1 cellular context compared by ENCODE assay signal in genomic region chr11:16193897-16194381, GRCh38.
TF ChIP-seq lines count a peak whose summit lies in the region.

No MANE protein-coding gene starts in this region.

TF ChIP-seq in K562, 482 proteins besides CTCF, POLR2A, EP300 and RAD21 (continued from another document and continues in another):
- TF ChIP-seq TEAD4 (IDR thresholded peaks at IDR 0.05; ENCODE audit: low read length), result peak; percentile 94
- TF ChIP-seq TEAD4 (CRISPR knock-in tag; IDR thresholded peaks at IDR 0.05; ENCODE audit: borderline replicate concordance), result no peak
- 0 out of 2 replicates have a peak, but pooled peaks have one; percentile 43 for TF ChIP-seq MEF2A (IDR thresholded peaks at IDR 0.05; ENCODE audit: control insufficient read depth, low read depth, low read length)
- peak; percentile 88; the same call in 1 of the 2 replicates for TF ChIP-seq FOXM1 (IDR thresholded peaks at IDR 0.05; ENCODE audit: low read depth)
- no peak for TF ChIP-seq FOXM1 (CRISPR knock-in tag; IDR thresholded peaks at IDR 0.05; ENCODE audit: low read depth)
- peak; percentile 75; the same call in 1 of the 2 replicates for TF ChIP-seq MYBL2 (IDR thresholded peaks at IDR 0.05; ENCODE audit: low read depth)
- TF ChIP-seq MYBL2 (CRISPR knock-in tag; IDR thresholded peaks at IDR 0.05; ENCODE audit: borderline replicate concordance), result no peak
- TF ChIP-seq HDAC1 (IDR thresholded peaks at IDR 0.05), result peak in 1 of 2 experiments; percentile 74; a peak in 1 of 4 replicates
- peak in 1 of 2 experiments; percentile 33; a peak in 1 of 4 replicates for TF ChIP-seq MLLT1 (IDR thresholded peaks at IDR 0.05)
- peak; percentile 93 for TF ChIP-seq CBFA2T3 (IDR thresholded peaks at IDR 0.05)
- TF ChIP-seq GATAD2B (IDR thresholded peaks at IDR 0.05; ENCODE audit: borderline replicate concordance), result peak; percentile 74; the same call in 1 of the 2 replicates
- TF ChIP-seq, protein P1, sequence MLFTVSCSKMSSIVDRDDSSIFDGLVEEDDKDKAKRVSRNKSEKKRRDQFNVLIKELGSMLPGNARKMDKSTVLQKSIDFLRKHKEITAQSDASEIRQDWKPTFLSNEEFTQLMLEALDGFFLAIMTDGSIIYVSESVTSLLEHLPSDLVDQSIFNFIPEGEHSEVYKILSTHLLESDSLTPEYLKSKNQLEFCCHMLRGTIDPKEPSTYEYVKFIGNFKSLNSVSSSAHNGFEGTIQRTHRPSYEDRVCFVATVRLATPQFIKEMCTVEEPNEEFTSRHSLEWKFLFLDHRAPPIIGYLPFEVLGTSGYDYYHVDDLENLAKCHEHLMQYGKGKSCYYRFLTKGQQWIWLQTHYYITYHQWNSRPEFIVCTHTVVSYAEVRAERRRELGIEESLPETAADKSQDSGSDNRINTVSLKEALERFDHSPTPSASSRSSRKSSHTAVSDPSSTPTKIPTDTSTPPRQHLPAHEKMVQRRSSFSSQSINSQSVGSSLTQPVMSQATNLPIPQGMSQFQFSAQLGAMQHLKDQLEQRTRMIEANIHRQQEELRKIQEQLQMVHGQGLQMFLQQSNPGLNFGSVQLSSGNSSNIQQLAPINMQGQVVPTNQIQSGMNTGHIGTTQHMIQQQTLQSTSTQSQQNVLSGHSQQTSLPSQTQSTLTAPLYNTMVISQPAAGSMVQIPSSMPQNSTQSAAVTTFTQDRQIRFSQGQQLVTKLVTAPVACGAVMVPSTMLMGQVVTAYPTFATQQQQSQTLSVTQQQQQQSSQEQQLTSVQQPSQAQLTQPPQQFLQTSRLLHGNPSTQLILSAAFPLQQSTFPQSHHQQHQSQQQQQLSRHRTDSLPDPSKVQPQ (CRISPR knock-in tag; IDR thresholded peaks at IDR 0.05; ENCODE audit: borderline replicate concordance), result no peak
- TF ChIP-seq FOXA1 (IDR thresholded peaks at IDR 0.05; ENCODE audit: borderline replicate concordance), result peak; percentile 65
- peak; percentile 68 for TF ChIP-seq GATA2 (CRISPR knock-in tag; IDR thresholded peaks at IDR 0.05)
- TF ChIP-seq RCOR1 (IDR thresholded peaks at IDR 0.05; ENCODE audit: borderline replicate concordance in 1 of 2, low read depth in 2 of 2, low read length in 2 of 2), result peak in 1 of 2 experiments; percentile 83; a peak in 2 of 4 replicates
- TF ChIP-seq FOXK1 (CRISPR knock-in tag; IDR thresholded peaks at IDR 0.05; ENCODE audit: borderline replicate concordance), result no peak
- no peak for TF ChIP-seq ZBTB33 (CRISPR knock-in tag; IDR thresholded peaks at IDR 0.05)
- TF ChIP-seq CCNT2 (IDR thresholded peaks at IDR 0.05; ENCODE audit: borderline replicate concordance, extremely low read depth, insufficient read length, low read depth, low read length), result peak; percentile 74
- TF ChIP-seq PML (IDR thresholded peaks at IDR 0.05; ENCODE audit: low read length), result peak; percentile 73; the same call in 1 of the 2 replicates
- peak in 1 of 2 experiments; percentile 40; a peak in 1 of 4 replicates for TF ChIP-seq MNT (conservative IDR thresholded peaks at IDR 0.05)
- TF ChIP-seq BCOR (IDR thresholded peaks at IDR 0.05), result no peak
- peak; percentile 35; the same call in 1 of the 2 replicates for TF ChIP-seq CXXC5 (CRISPR knock-in tag; IDR thresholded peaks at IDR 0.05)
- TF ChIP-seq SMARCA5 (IDR thresholded peaks at IDR 0.05), result no peak
- no peak for TF ChIP-seq ILK (tag; IDR thresholded peaks at IDR 0.05; ENCODE audit: borderline replicate concordance, low read depth)
- TF ChIP-seq SMARCA4 (IDR thresholded peaks at IDR 0.05), result peak; percentile 93
- TF ChIP-seq, protein P2, sequence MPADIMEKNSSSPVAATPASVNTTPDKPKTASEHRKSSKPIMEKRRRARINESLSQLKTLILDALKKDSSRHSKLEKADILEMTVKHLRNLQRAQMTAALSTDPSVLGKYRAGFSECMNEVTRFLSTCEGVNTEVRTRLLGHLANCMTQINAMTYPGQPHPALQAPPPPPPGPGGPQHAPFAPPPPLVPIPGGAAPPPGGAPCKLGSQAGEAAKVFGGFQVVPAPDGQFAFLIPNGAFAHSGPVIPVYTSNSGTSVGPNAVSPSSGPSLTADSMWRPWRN (IDR thresholded peaks at IDR 0.05; ENCODE audit: low read depth), result peak; percentile 74; the same call in 1 of the 2 replicates
- TF ChIP-seq STAT5A (IDR thresholded peaks at IDR 0.05; ENCODE audit: borderline replicate concordance, low read length), result peak; percentile 61
- TF ChIP-seq POU5F1 (IDR thresholded peaks at IDR 0.05; ENCODE audit: borderline replicate concordance, low read depth, low read length, partially characterized antibody), result no peak
- TF ChIP-seq, protein P3, sequence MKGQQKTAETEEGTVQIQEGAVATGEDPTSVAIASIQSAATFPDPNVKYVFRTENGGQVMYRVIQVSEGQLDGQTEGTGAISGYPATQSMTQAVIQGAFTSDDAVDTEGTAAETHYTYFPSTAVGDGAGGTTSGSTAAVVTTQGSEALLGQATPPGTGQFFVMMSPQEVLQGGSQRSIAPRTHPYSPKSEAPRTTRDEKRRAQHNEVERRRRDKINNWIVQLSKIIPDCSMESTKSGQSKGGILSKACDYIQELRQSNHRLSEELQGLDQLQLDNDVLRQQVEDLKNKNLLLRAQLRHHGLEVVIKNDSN (CRISPR knock-in tag; IDR thresholded peaks at IDR 0.05), result no peak
- no peak for TF ChIP-seq LCOR (CRISPR knock-in tag; IDR thresholded peaks at IDR 0.05)
- peak; percentile 89 for TF ChIP-seq DPF2 (IDR thresholded peaks at IDR 0.05)
- peak; percentile 94 for TF ChIP-seq KDM1A (IDR thresholded peaks at IDR 0.05)
- no peak for TF ChIP-seq ZBTB17 (CRISPR knock-in tag; IDR thresholded peaks at IDR 0.05)
- TF ChIP-seq ZFP91 (CRISPR knock-in tag; IDR thresholded peaks at IDR 0.05), result no peak
- peak; percentile 82 for TF ChIP-seq KLF16 (IDR thresholded peaks at IDR 0.05)
- TF ChIP-seq NCOR1 (IDR thresholded peaks at IDR 0.05), result peak; percentile 82
- 0 out of 2 replicates have a peak, but pooled peaks have one; percentile 33 for TF ChIP-seq CC2D1A (IDR thresholded peaks at IDR 0.05)
- peak; percentile 96 to 99 for TF ChIP-seq FOXA3 (CRISPR knock-in tag; conservative IDR thresholded peaks at IDR 0.05 in 1 of 2, IDR thresholded peaks at IDR 0.05 in 1 of 2)
- TF ChIP-seq AFF1 (IDR thresholded peaks at IDR 0.05; ENCODE audit: low read depth in 1 of 2, partially characterized antibody in 2 of 2), result peak in 1 of 2 experiments; percentile 38
- TF ChIP-seq SMAD1 (IDR thresholded peaks at IDR 0.05; ENCODE audit: low read depth, low read length, partially characterized antibody), result no peak
- peak; percentile 92 for TF ChIP-seq SMARCE1 (IDR thresholded peaks at IDR 0.05)
- TF ChIP-seq ARNT (IDR thresholded peaks at IDR 0.05), result peak; percentile 41 to 59; a peak in 2 of 4 replicates
- peak; percentile 46; the same call in 1 of the 2 replicates for TF ChIP-seq POLR2AphosphoS5 (IDR thresholded peaks at IDR 0.05; ENCODE audit: control insufficient read depth, insufficient read depth, low read depth, low read length)
- TF ChIP-seq PHF21A (IDR thresholded peaks at IDR 0.05; ENCODE audit: borderline replicate concordance, low read depth), result no peak
- TF ChIP-seq, protein P4, sequence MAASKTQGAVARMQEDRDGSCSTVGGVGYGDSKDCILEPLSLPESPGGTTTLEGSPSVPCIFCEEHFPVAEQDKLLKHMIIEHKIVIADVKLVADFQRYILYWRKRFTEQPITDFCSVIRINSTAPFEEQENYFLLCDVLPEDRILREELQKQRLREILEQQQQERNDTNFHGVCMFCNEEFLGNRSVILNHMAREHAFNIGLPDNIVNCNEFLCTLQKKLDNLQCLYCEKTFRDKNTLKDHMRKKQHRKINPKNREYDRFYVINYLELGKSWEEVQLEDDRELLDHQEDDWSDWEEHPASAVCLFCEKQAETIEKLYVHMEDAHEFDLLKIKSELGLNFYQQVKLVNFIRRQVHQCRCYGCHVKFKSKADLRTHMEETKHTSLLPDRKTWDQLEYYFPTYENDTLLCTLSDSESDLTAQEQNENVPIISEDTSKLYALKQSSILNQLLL (CRISPR knock-in tag; IDR thresholded peaks at IDR 0.05; ENCODE audit: borderline replicate concordance), result no peak
- TF ChIP-seq CBFA2T2 (conservative IDR thresholded peaks at IDR 0.05), result peak; percentile 86
- TF ChIP-seq CTBP1 (IDR thresholded peaks at IDR 0.05; ENCODE audit: borderline replicate concordance), result peak; percentile 68; the same call in 1 of the 2 replicates
- TF ChIP-seq CBX8 (IDR thresholded peaks at IDR 0.05; ENCODE audit: borderline replicate concordance, extremely low read depth, low read depth, low read length, poor library complexity, severe bottlenecking), result no peak
- TF ChIP-seq SOX6 (IDR thresholded peaks at IDR 0.05), result peak; percentile 100
- TF ChIP-seq RFX1 (IDR thresholded peaks at IDR 0.05), result peak; percentile 24
- peak; percentile 94 for TF ChIP-seq ARID1B (IDR thresholded peaks at IDR 0.05)
- TF ChIP-seq FOSL1 (tag; conservative IDR thresholded peaks at IDR 0.05), result peak; percentile 70
- peak; percentile 91 for TF ChIP-seq TCF3 (CRISPR knock-in tag; IDR thresholded peaks at IDR 0.05)
- peak; percentile 79 for TF ChIP-seq FOXJ2 (tag; IDR thresholded peaks at IDR 0.05)
- TF ChIP-seq HMGN3 (IDR thresholded peaks at IDR 0.05; ENCODE audit: borderline replicate concordance, extremely low read depth, insufficient read length, low read depth, low read length), result peak; percentile 63
